Comparison of ENCODE assay signal across 1 cellular context in the genomic region with DNA sequence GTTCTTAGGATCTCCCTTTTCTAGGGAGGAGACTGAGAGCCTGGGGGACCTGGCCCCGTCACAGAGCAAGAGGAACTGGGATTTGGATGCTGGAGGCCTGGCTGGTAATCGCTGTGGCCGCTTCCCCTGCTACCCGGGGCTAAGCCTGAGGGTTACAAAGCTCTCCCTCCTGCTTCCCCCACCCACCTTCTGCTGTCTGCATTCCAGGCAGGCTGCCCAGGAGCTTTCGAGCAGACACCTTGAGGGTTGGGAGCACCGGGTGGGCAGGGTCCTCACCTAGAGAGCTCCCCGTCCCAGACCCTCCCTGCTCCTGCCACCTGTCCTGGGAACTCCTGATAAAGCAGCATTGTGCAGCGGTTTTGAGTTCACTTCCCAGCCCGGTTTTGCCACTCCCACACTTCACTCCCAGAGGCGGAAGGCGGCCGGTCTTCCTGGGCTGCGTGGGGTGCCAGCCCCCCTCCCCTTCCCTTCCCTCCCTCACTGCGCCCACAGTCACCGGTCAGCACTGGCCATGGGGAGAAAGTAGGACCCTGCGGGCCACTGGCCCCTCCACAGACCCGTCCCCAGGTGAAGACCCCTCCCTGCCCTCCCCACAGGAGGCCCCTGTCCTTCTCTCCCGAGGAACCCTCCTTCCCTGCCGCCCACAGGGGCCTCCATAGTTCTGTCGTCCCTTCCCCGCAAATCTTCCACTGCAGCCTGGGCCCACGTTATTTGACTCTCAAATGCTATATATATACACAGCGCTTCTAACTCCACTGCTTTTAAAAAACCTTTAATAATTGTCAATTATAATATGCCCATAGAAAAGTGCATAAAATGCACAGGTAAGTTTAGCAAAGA.
TF ChIP-seq lines count a peak whose summit lies in the region.

No MANE protein-coding gene starts in this region.

TF ChIP-seq in GM23338, 12 proteins besides CTCF, POLR2A, EP300 and RAD21 (continued from another document):
- TF ChIP-seq, protein P1, sequence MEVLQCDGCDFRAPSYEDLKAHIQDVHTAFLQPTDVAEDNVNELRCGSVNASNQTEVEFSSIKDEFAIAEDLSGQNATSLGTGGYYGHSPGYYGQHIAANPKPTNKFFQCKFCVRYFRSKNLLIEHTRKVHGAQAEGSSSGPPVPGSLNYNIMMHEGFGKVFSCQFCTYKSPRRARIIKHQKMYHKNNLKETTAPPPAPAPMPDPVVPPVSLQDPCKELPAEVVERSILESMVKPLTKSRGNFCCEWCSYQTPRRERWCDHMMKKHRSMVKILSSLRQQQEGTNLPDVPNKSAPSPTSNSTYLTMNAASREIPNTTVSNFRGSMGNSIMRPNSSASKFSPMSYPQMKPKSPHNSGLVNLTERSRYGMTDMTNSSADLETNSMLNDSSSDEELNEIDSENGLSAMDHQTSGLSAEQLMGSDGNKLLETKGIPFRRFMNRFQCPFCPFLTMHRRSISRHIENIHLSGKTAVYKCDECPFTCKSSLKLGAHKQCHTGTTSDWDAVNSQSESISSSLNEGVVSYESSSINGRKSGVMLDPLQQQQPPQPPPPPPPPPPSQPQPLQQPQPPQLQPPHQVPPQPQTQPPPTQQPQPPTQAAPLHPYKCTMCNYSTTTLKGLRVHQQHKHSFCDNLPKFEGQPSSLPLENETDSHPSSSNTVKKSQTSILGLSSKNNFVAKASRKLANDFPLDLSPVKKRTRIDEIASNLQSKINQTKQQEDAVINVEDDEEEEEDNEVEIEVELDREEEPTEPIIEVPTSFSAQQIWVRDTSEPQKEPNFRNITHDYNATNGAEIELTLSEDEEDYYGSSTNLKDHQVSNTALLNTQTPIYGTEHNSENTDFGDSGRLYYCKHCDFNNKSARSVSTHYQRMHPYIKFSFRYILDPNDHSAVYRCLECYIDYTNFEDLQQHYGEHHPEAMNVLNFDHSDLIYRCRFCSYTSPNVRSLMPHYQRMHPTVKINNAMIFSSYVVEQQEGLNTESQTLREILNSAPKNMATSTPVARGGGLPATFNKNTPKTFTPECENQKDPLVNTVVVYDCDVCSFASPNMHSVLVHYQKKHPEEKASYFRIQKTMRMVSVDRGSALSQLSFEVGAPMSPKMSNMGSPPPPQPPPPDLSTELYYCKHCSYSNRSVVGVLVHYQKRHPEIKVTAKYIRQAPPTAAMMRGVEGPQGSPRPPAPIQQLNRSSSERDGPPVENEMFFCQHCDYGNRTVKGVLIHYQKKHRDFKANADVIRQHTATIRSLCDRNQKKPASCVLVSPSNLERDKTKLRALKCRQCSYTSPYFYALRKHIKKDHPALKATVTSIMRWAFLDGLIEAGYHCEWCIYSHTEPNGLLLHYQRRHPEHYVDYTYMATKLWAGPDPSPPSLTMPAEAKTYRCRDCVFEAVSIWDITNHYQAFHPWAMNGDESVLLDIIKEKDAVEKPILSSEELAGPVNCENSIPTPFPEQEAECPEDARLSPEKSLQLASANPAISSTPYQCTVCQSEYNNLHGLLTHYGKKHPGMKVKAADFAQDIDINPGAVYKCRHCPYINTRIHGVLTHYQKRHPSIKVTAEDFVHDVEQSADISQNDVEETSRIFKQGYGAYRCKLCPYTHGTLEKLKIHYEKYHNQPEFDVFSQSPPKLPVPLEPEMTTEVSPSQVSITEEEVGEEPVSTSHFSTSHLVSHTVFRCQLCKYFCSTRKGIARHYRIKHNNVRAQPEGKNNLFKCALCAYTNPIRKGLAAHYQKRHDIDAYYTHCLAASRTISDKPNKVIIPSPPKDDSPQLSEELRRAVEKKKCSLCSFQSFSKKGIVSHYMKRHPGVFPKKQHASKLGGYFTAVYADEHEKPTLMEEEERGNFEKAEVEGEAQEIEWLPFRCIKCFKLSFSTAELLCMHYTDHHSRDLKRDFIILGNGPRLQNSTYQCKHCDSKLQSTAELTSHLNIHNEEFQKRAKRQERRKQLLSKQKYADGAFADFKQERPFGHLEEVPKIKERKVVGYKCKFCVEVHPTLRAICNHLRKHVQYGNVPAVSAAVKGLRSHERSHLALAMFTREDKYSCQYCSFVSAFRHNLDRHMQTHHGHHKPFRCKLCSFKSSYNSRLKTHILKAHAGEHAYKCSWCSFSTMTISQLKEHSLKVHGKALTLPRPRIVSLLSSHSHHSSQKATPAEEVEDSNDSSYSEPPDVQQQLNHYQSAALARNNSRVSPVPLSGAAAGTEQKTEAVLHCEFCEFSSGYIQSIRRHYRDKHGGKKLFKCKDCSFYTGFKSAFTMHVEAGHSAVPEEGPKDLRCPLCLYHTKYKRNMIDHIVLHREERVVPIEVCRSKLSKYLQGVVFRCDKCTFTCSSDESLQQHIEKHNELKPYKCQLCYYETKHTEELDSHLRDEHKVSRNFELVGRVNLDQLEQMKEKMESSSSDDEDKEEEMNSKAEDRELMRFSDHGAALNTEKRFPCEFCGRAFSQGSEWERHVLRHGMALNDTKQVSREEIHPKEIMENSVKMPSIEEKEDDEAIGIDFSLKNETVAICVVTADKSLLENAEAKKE (CRISPR knock-in tag; IDR thresholded peaks at IDR 0.05): no peak
- TF ChIP-seq, protein P2, sequence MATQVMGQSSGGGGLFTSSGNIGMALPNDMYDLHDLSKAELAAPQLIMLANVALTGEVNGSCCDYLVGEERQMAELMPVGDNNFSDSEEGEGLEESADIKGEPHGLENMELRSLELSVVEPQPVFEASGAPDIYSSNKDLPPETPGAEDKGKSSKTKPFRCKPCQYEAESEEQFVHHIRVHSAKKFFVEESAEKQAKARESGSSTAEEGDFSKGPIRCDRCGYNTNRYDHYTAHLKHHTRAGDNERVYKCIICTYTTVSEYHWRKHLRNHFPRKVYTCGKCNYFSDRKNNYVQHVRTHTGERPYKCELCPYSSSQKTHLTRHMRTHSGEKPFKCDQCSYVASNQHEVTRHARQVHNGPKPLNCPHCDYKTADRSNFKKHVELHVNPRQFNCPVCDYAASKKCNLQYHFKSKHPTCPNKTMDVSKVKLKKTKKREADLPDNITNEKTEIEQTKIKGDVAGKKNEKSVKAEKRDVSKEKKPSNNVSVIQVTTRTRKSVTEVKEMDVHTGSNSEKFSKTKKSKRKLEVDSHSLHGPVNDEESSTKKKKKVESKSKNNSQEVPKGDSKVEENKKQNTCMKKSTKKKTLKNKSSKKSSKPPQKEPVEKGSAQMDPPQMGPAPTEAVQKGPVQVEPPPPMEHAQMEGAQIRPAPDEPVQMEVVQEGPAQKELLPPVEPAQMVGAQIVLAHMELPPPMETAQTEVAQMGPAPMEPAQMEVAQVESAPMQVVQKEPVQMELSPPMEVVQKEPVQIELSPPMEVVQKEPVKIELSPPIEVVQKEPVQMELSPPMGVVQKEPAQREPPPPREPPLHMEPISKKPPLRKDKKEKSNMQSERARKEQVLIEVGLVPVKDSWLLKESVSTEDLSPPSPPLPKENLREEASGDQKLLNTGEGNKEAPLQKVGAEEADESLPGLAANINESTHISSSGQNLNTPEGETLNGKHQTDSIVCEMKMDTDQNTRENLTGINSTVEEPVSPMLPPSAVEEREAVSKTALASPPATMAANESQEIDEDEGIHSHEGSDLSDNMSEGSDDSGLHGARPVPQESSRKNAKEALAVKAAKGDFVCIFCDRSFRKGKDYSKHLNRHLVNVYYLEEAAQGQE (IDR thresholded peaks at IDR 0.05; ENCODE audit: unreplicated experiment): no peak
- no peak for TF ChIP-seq STAT1 (IDR thresholded peaks at IDR 0.05; ENCODE audit: unreplicated experiment)
- no peak for TF ChIP-seq EZH2 (IDR thresholded peaks at IDR 0.05; ENCODE audit: low read depth, unreplicated experiment)
- TF ChIP-seq, protein P3, sequence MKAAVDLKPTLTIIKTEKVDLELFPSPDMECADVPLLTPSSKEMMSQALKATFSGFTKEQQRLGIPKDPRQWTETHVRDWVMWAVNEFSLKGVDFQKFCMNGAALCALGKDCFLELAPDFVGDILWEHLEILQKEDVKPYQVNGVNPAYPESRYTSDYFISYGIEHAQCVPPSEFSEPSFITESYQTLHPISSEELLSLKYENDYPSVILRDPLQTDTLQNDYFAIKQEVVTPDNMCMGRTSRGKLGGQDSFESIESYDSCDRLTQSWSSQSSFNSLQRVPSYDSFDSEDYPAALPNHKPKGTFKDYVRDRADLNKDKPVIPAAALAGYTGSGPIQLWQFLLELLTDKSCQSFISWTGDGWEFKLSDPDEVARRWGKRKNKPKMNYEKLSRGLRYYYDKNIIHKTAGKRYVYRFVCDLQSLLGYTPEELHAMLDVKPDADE (IDR thresholded peaks at IDR 0.05): no peak
- TF ChIP-seq ZNF114 (CRISPR knock-in tag; IDR thresholded peaks at IDR 0.05): no peak
- TF ChIP-seq ZNF331 (CRISPR knock-in tag; IDR thresholded peaks at IDR 0.05; ENCODE audit: low read depth): no peak
- no peak for TF ChIP-seq CREB1 (CRISPR knock-in tag; IDR thresholded peaks at IDR 0.05; ENCODE audit: low read depth)
